ENCODE assay signal across 18 cellular contexts in the genomic region with DNA sequence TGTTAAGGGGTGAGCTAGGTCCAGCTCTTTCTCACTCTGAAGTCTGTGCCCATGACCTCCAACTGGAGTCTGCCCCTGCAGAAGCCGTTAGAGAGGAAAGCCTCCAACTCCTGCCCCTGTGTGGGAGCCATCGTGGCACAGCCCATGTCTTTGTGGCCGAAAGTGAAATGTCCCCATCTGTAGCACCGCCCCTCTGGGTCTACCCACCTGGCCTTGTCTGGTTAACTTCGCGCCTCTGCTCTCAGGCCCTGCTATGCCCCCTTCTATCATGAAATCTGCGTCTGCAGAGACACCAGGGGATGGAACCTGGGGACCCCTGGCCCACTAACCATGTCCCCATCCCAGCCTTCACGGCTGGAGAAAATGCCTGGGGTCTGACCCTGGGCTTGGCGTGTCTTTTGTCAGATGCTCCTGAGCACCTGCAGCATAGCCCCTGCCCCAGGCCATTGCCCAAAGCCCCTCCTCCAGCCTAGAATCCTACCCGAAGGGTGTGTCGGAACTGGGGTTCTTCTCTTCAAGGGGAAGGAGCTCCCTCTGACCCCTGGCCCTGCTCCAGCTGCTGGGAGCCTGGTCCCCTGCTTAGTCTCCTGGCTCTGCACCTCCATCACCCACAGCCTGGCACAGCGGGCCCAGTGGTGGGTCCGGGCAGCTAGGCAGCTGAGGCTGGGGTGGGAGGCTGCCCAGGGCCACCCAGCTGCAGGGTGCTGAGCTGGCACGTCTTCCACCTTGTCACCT. TPM values are rescaled to one million over a fixed set of nuclear protein-coding genes. Genes with fewer than 3 reads are reported as not detected.
A peak's percentile ranks its signal among the peaks of the same experiment; 100 is the strongest.
DNase-seq lines count a peak whose midpoint lies in the region; ATAC-seq and TF ChIP-seq lines count a peak whose summit lies in the region.
"Had no signal": no experiment of that assay in that cellular context is flagged by ENCODE, and none has a peak within 500 bp of the region (broad histone marks: within the 10 kb centered on the region; RNA-seq: fewer than 3 reads in every experiment).

No MANE protein-coding gene starts in this region.

- H4K20me1 ChIP-seq in IMR-90 (ENCODE audit: insufficient read depth, low read length): no peaks in the 10 kb centered on the region

- no peak overlapping the region for H2BK120ac ChIP-seq in IMR-90 (ENCODE audit: low read depth, low read length)

- H4K5ac ChIP-seq in IMR-90 (ENCODE audit: low read depth, low read length): no peak overlapping the region

- no peaks in the 10 kb centered on the region for H3K27me3 ChIP-seq in IMR-90 (ENCODE audit: control insufficient read depth, insufficient read depth, low read length)

- intact Hi-C loops in Right ventricle myocardium superior (cut with DNase I): loop anchor here (5.0 kb wide), 1 partner anchor 237 kb away; no protein-coding TSS in a partner anchor
- intact Hi-C loops in cardiac septum (cut with DNase I): no loop called here
- intact Hi-C loops in IMR-90 (cut with micrococcal nuclease): no loop called here
- intact Hi-C loops in activated T-helper 2 cell treated with anti-CD3 and anti-CD28 coated beads, Interferon-gamma antibody, Interleukin-2, Interleukin-4, amounts not matched to agents 10 μg/mL and 5 μg/mL and 100 μg/mL, durations not matched to agents 14 hours and 24 hours and 36 hours (cut with micrococcal nuclease): no loop called here
- intact Hi-C loops in activated CD4-positive, alpha-beta memory T cell treated with anti-CD3 and anti-CD28 coated beads for 36 hours (cut with micrococcal nuclease): no loop called here

- H3K4me3 Mint-ChIP-seq in activated T-helper 2 cell treated with anti-CD3 and anti-CD28 coated beads, Interferon-gamma antibody, Interleukin-2, Interleukin-4, amounts not matched to agents 10 μg/mL and 5 μg/mL and 100 μg/mL, durations not matched to agents 14 hours and 24 hours and 36 hours (ENCODE audit: low read depth): no peak overlapping the region
- no peak overlapping the region for H3K4me3 Mint-ChIP-seq in activated CD4-positive, alpha-beta memory T cell treated with anti-CD3 and anti-CD28 coated beads for 36 hours
- H3K4me3 Mint-ChIP-seq: GM23338 had no signal

- no peak overlapping the region for H3K14ac ChIP-seq in IMR-90 (replicated peaks; ENCODE audit: low read depth, low read length)

- peak overlapping the region; percentile 49 for H3K27ac Mint-ChIP-seq in activated T-helper 2 cell treated with anti-CD3 and anti-CD28 coated beads, Interferon-gamma antibody, Interleukin-2, Interleukin-4, amounts not matched to agents 10 μg/mL and 5 μg/mL and 100 μg/mL, durations not matched to agents 14 hours and 24 hours and 36 hours
- no peak overlapping the region for H3K27ac Mint-ChIP-seq in activated CD4-positive, alpha-beta memory T cell treated with anti-CD3 and anti-CD28 coated beads for 36 hours
- H3K27ac Mint-ChIP-seq: GM23338 had no signal

- 0 out of 2 replicates have a peak, but pooled peaks cover 3% of the 10 kb centered on the region for H3K9me1 ChIP-seq in IMR-90 (ENCODE audit: insufficient read depth, low read length)

- peak; percentile 35 for DNase-seq in Right ventricle myocardium superior
- DNase-seq in cardiac septum (ENCODE audit: low spot score): no peak
- no peak for DNase-seq in IMR-90
- DNase-seq in activated T-helper 2 cell treated with anti-CD3 and anti-CD28 coated beads, Interferon-gamma antibody, Interleukin-2, Interleukin-4, amounts not matched to agents 10 μg/mL and 5 μg/mL and 100 μg/mL, durations not matched to agents 14 hours and 24 hours and 36 hours (ENCODE audit: low spot score): no peak
- no peak for DNase-seq in NCI-H2227 (lab: John Stamatoyannopoulos, UW; ENCODE audit: unreplicated experiment)
- DNase-seq in activated CD4-positive, alpha-beta memory T cell treated with anti-CD3 and anti-CD28 coated beads for 36 hours: no peak
- DNase-seq in foreskin fibroblast: no peak
- no peak for DNase-seq in AML-193 (lab: John Stamatoyannopoulos, UW)
- DNase-seq: Calu3; CD4-positive, alpha-beta T cell; DND-41; GDM1; MV-4-11; NCI-H1417 treated with DMSO at 0.1 percent for 48 hours; NCI-H2029; NCI-H2171 treated with DMSO at 0.1 percent for 48 hours; NCI-H510A treated with DMSO at 0.1 percent for 48 hours had no signal

- H4K91ac ChIP-seq in IMR-90 (ENCODE audit: insufficient read depth, low read depth, low read length): no peak overlapping the region

- no peak overlapping the region for H2BK20ac ChIP-seq in IMR-90 (ENCODE audit: low read depth, low read length)

- H3K4ac ChIP-seq in IMR-90 (ENCODE audit: low read depth, low read length): no peak overlapping the region

- no peak overlapping the region for H3K56ac ChIP-seq in IMR-90 (ENCODE audit: extremely low read depth, insufficient read depth, low read length)

- H3K4me3 ChIP-seq in IMR-90 (ENCODE audit: insufficient read depth, low read depth, low read length): no peak overlapping the region
- no peak overlapping the region for H3K4me3 ChIP-seq in foreskin fibroblast (ENCODE audit: low read depth in 1 of 2, low read length in 2 of 2)
- H3K4me3 ChIP-seq: GM23338 had no signal

- POLR2A ChIA-PET in IMR-90 (lab: Charles Lee; ENCODE audit: unreplicated experiment): no interaction called here
- POLR2A ChIA-PET in activated CD4-positive, alpha-beta memory T cell treated with anti-CD3 and anti-CD28 coated beads for 36 hours (lab: Charles Lee): no interaction called here

- H2AK5ac ChIP-seq in IMR-90 (ENCODE audit: low read depth, low read length): no peak overlapping the region

- no peak overlapping the region for H4K8ac ChIP-seq in IMR-90 (ENCODE audit: low read depth in 2 of 2, low read length in 2 of 2)

- H3K36me3 ChIP-seq in IMR-90 (ENCODE audit: control insufficient read depth, insufficient read depth, low read length): peaks cover 51% of the 10 kb centered on the region

- peaks cover 10% of the 10 kb centered on the region for H3K36me3 Mint-ChIP-seq in activated T-helper 2 cell treated with anti-CD3 and anti-CD28 coated beads, Interferon-gamma antibody, Interleukin-2, Interleukin-4, amounts not matched to agents 10 μg/mL and 5 μg/mL and 100 μg/mL, durations not matched to agents 14 hours and 24 hours and 36 hours (ENCODE audit: low read depth)
- H3K36me3 Mint-ChIP-seq in activated CD4-positive, alpha-beta memory T cell treated with anti-CD3 and anti-CD28 coated beads for 36 hours: peaks cover 9% of the 10 kb centered on the region

- dilution Hi-C loops in IMR-90 (cut with HindIII; ENCODE audit: low sequenced_read_pairs, unreplicated experiment): no loop called here

- no peak for TF ChIP-seq CTCF in IMR-90 (conservative IDR thresholded peaks at IDR 0.05; ENCODE audit: low read depth, low read length)
- no peak for TF ChIP-seq CTCF in foreskin fibroblast (IDR thresholded peaks at IDR 0.05; ENCODE audit: low read depth, low read length)

- H3K27ac ChIP-seq in IMR-90 (ENCODE audit: insufficient read depth, low read length): no peak overlapping the region

- H3K18ac ChIP-seq in IMR-90 (ENCODE audit: low read depth, low read length): no peak overlapping the region

- H2AFZ ChIP-seq in IMR-90 (replicated peaks; ENCODE audit: low read length, poor library complexity): no peak overlapping the region
- H2AFZ ChIP-seq: GM23338 had no signal

- H3K9ac ChIP-seq in IMR-90 (ENCODE audit: low read depth, low read length): no peak overlapping the region

- no peak overlapping the region for H3K4me2 ChIP-seq in IMR-90 (ENCODE audit: low read depth, low read length)
- H3K4me2 ChIP-seq: GM23338 had no signal

- H3K9me3 Mint-ChIP-seq in activated T-helper 2 cell treated with anti-CD3 and anti-CD28 coated beads, Interferon-gamma antibody, Interleukin-2, Interleukin-4, amounts not matched to agents 10 μg/mL and 5 μg/mL and 100 μg/mL, durations not matched to agents 14 hours and 24 hours and 36 hours: no peaks in the 10 kb centered on the region
- H3K9me3 Mint-ChIP-seq in activated CD4-positive, alpha-beta memory T cell treated with anti-CD3 and anti-CD28 coated beads for 36 hours: no peaks in the 10 kb centered on the region
- H3K9me3 Mint-ChIP-seq: CD4-positive, alpha-beta T cell; GM23338 had no signal

- no peaks in the 10 kb centered on the region for H3K9me3 ChIP-seq in IMR-90 (ENCODE audit: control insufficient read depth, insufficient read depth, low read length)

- in situ Hi-C loops in IMR-90 (cut with MboI; ENCODE audit: low sequenced_read_pairs): no loop called here

- no peak overlapping the region for H3K23ac ChIP-seq in IMR-90 (ENCODE audit: low read depth, low read length)

- H3K4me1 Mint-ChIP-seq in activated T-helper 2 cell treated with anti-CD3 and anti-CD28 coated beads, Interferon-gamma antibody, Interleukin-2, Interleukin-4, amounts not matched to agents 10 μg/mL and 5 μg/mL and 100 μg/mL, durations not matched to agents 14 hours and 24 hours and 36 hours (ENCODE audit: low read depth): peaks cover 3% of the 10 kb centered on the region
- no peaks in the 10 kb centered on the region for H3K4me1 Mint-ChIP-seq in activated CD4-positive, alpha-beta memory T cell treated with anti-CD3 and anti-CD28 coated beads for 36 hours (ENCODE audit: low read depth)

- TF ChIP-seq RAD21 in IMR-90 (IDR thresholded peaks at IDR 0.05; ENCODE audit: low read length): no peak

- no TSS peak for BruUV-seq in IMR-90 (replicated peaks; lab: Mats Ljungman, UMichigan)

- ATAC-seq in Right ventricle myocardium superior (ENCODE audit: poor library complexity) (no peak), IMR-90 (ENCODE audit: low read depth) (no peak)
- ATAC-seq: GM23338 had no signal

- H3K79me1 ChIP-seq in IMR-90 (ENCODE audit: low read depth in 1 of 2, low read length in 2 of 2): peaks cover 0 to 7% of the 10 kb centered on the region in 2 experiments; a peak in 1 of 4 replicates

- CTCF ChIA-PET in IMR-90 (lab: Yijun Ruan, JAX): interaction anchor here (0.6 kb wide), 1 partner anchor 79 kb away, joined by 3 read pairs; no protein-coding TSS in a partner anchor
- CTCF ChIA-PET in activated CD4-positive, alpha-beta memory T cell treated with anti-CD3 and anti-CD28 coated beads for 36 hours (lab: Charles Lee): no interaction called here

- H3K27me3 Mint-ChIP-seq in activated T-helper 2 cell treated with anti-CD3 and anti-CD28 coated beads, Interferon-gamma antibody, Interleukin-2, Interleukin-4, amounts not matched to agents 10 μg/mL and 5 μg/mL and 100 μg/mL, durations not matched to agents 14 hours and 24 hours and 36 hours (ENCODE audit: low read depth): no peaks in the 10 kb centered on the region
- no peaks in the 10 kb centered on the region for H3K27me3 Mint-ChIP-seq in activated CD4-positive, alpha-beta memory T cell treated with anti-CD3 and anti-CD28 coated beads for 36 hours
- H3K27me3 Mint-ChIP-seq: CD4-positive, alpha-beta T cell had no signal

- no peak overlapping the region for H2BK15ac ChIP-seq in IMR-90 (ENCODE audit: low read depth, low read length)

- peak overlapping the region; percentile 85 for H2AK9ac ChIP-seq in IMR-90 (replicated peaks; ENCODE audit: low read depth, low read length, poor library complexity)

- no peak overlapping the region for H2BK5ac ChIP-seq in IMR-90 (ENCODE audit: low read depth, low read length, poor library complexity, severe bottlenecking)

- no peak for TF ChIP-seq POLR2A in IMR-90 (IDR thresholded peaks at IDR 0.05; ENCODE audit: low read depth, low read length)

- 100% methylated on average over 2 of the region's 14 CpGs; no CpG with 5 or more reads in 1 of the 2 experiments for WGBS in IMR-90 (ENCODE audit: extremely low coverage in 2 of 2, insufficient read length in 1 of 2), 2 experiments

- peaks cover 6% of the 10 kb centered on the region; the same call in 1 of the 2 replicates for H3K4me1 ChIP-seq in IMR-90 (ENCODE audit: control insufficient read depth, insufficient read depth, low read length)

RNA-seq across cellular contexts. Expression of a gene that starts 35.8 kb away (rescaled TPM):
- 4.8 TPM for total RNA-seq in Right ventricle myocardium superior
- total RNA-seq in cardiac septum: 17.3 TPM
- total RNA-seq in IMR-90 (2012; rRNA removed): 16.4 and 23.1 TPM in 2 replicates
- 49.9 and 50.5 TPM in 2 replicates for polyA plus RNA-seq in IMR-90 (2012; rRNA removed)
- 82.4 and 91.3 TPM in 2 replicates for polyA plus RNA-seq in IMR-90 (2012; cell fraction: cytosol; rRNA removed)
- 45.0 and 48.2 TPM in 2 replicates for polyA plus RNA-seq in IMR-90 (2012; cell fraction: nucleus; rRNA removed; ENCODE audit: low replicate concordance)
- 1.0 and 1.3 TPM in 2 replicates for total RNA-seq in activated T-helper 2 cell treated with anti-CD3 and anti-CD28 coated beads, Interferon-gamma antibody, Interleukin-2, Interleukin-4, amounts not matched to agents 10 μg/mL and 5 μg/mL and 100 μg/mL, durations not matched to agents 14 hours and 24 hours and 36 hours
- 1 to 10 TPM; 2.7 to 2.8 TPM for total RNA-seq in activated CD4-positive, alpha-beta memory T cell treated with anti-CD3 and anti-CD28 coated beads for 36 hours

RNA-seq across cellular contexts. Expression of a gene that starts 45.4 kb away (rescaled TPM):
- total RNA-seq in Right ventricle myocardium superior (68.6 TPM), cardiac septum (37.5 TPM), IMR-90 (2012; rRNA removed) (38.0 and 39.4 TPM in 2 replicates)
- 46.4 and 48.5 TPM in 2 replicates for polyA plus RNA-seq in IMR-90 (2012; rRNA removed)
- polyA plus RNA-seq in IMR-90 (2012; cell fraction: cytosol; rRNA removed): 66.1 and 71.8 TPM in 2 replicates
- polyA plus RNA-seq in IMR-90 (2012; cell fraction: nucleus; rRNA removed; ENCODE audit: low replicate concordance): 54.4 and 68.2 TPM in 2 replicates
- 21.2 and 23.6 TPM in 2 replicates for total RNA-seq in activated T-helper 2 cell treated with anti-CD3 and anti-CD28 coated beads, Interferon-gamma antibody, Interleukin-2, Interleukin-4, amounts not matched to agents 10 μg/mL and 5 μg/mL and 100 μg/mL, durations not matched to agents 14 hours and 24 hours and 36 hours
- total RNA-seq in activated CD4-positive, alpha-beta memory T cell treated with anti-CD3 and anti-CD28 coated beads for 36 hours: 10 to 100 TPM; 29.8 to 31.1 TPM

RNA-seq across cellular contexts. Expression of a gene that starts 54.8 kb away (rescaled TPM):
- 10.2 TPM for total RNA-seq in Right ventricle myocardium superior
- 9.0 TPM for total RNA-seq in cardiac septum
- total RNA-seq in IMR-90 (2012; rRNA removed): 53.6 and 58.6 TPM in 2 replicates
- 43.0 and 44.3 TPM in 2 replicates for polyA plus RNA-seq in IMR-90 (2012; rRNA removed)
- 24.6 and 31.4 TPM in 2 replicates for polyA plus RNA-seq in IMR-90 (2012; cell fraction: cytosol; rRNA removed)
- 29.3 and 58.8 TPM in 2 replicates for polyA plus RNA-seq in IMR-90 (2012; cell fraction: nucleus; rRNA removed; ENCODE audit: low replicate concordance)
- total RNA-seq in activated T-helper 2 cell treated with anti-CD3 and anti-CD28 coated beads, Interferon-gamma antibody, Interleukin-2, Interleukin-4, amounts not matched to agents 10 μg/mL and 5 μg/mL and 100 μg/mL, durations not matched to agents 14 hours and 24 hours and 36 hours: 270 and 286 TPM in 2 replicates
- total RNA-seq in activated CD4-positive, alpha-beta memory T cell treated with anti-CD3 and anti-CD28 coated beads for 36 hours: 100 to 1,000 TPM; 265 to 266 TPM
